Comparison of ENCODE assay signal across 8 cellular contexts in the genomic region with DNA sequence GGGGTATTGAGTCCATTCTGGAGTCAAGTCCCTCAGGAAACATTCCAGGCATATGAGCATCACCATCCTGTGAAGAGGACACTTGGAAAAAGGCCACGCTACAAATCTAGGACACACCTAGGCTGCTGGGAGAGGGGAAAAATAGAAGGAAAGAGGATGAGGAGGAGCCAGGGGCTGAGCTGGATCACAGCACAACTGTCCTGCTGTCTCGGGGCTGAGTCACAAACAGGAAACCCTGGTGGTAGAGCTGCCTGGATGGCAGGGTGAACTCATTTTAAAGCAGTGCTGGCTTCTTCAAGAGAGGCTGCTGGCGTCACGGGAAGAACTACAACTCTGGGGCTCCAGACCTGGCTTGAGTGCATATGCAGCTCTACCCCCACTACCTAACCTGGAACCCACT. TPM values are rescaled to one million over a fixed set of nuclear protein-coding genes. Genes with fewer than 3 reads are reported as not detected.
DNase-seq lines count a peak whose midpoint lies in the region; ATAC-seq and TF ChIP-seq lines count a peak whose summit lies in the region.

No MANE protein-coding gene starts in this region.

- H3K9me3 ChIP-seq in adipocyte (ENCODE audit: control insufficient read depth, low read length), result no peaks in the 10 kb centered on the region

- TF ChIP-seq POLR2A in GM18505 (IDR thresholded peaks at IDR 0.05; ENCODE audit: borderline replicate concordance, extremely low read depth, insufficient read depth, insufficient read length), result no peak

- intact Hi-C loops in cardiac septum (cut with DNase I), result no loop called here

- CTCF ChIA-PET in RWPE1 (lab: Yijun Ruan, JAX), result interaction anchor here (0.6 to 0.7 kb wide), 2 partner anchors 36 to 111 kb away, joined by 4 to 5 read pairs; no protein-coding TSS in a partner anchor

- DNase-seq in AG20443 (ENCODE audit: low spot score) (peak; percentile 81), RWPE1 (ENCODE audit: low spot score) (peak; percentile 79), adipocyte (ENCODE audit: low read depth) (peak; percentile 53), cardiac septum (ENCODE audit: low spot score) (no peak), NCI-H1694 treated with DMSO at 0.1 percent for 48 hours (lab: John Stamatoyannopoulos, UW) (no peak)
- peak in 6 of 10 donors; percentile 12 to 43 (median 32) for DNase-seq in naive thymus-derived CD8-positive, alpha-beta T cell

- H3K27me3 Mint-ChIP-seq in naive thymus-derived CD8-positive, alpha-beta T cell, result no peaks in the 10 kb centered on the region

- ATAC-seq in naive thymus-derived CD8-positive, alpha-beta T cell, result peak; percentile 76 to 80
- ATAC-seq in GM21786 (IDR thresholded peaks at IDR 0.05; ENCODE audit: unreplicated experiment) (no peak), GM18505 (IDR thresholded peaks at IDR 0.05; ENCODE audit: unreplicated experiment) (no peak)

- TF ChIP-seq CTCF in RWPE1 (conservative IDR thresholded peaks at IDR 0.05; ENCODE audit: low read depth), result no peak

- H3K27ac Mint-ChIP-seq in naive thymus-derived CD8-positive, alpha-beta T cell, result peak overlapping the region; percentile 74 to 96 (median 88)

- H3K27me3 ChIP-seq in adipocyte (replicated peaks; ENCODE audit: control insufficient read depth, insufficient read depth, low read length), result no peaks in the 10 kb centered on the region

- no peaks in the 10 kb centered on the region for H3K9me3 Mint-ChIP-seq in naive thymus-derived CD8-positive, alpha-beta T cell

- peak overlapping the region; percentile 12 for H3K9ac ChIP-seq in adipocyte (ENCODE audit: low read length)

- H3K27ac ChIP-seq in RWPE1, result peak overlapping the region; percentile 91

- peaks cover 53% of the 10 kb centered on the region for H3K4me1 ChIP-seq in adipocyte (ENCODE audit: control insufficient read depth, insufficient read depth, low read length)

- peak overlapping the region in 6 of 10 donors; percentile 1 to 53 (median 28) for H3K4me3 Mint-ChIP-seq in naive thymus-derived CD8-positive, alpha-beta T cell

- no peak overlapping the region for H3K4me3 ChIP-seq in adipocyte (ENCODE audit: low read length)

- peaks cover 0 to 77% (median 4%) of the 10 kb centered on the region in 3 donors for H3K36me3 Mint-ChIP-seq in naive thymus-derived CD8-positive, alpha-beta T cell

- peaks cover 24 to 52% (median 48%) of the 10 kb centered on the region in 4 donors for H3K4me1 Mint-ChIP-seq in naive thymus-derived CD8-positive, alpha-beta T cell

- POLR2A ChIA-PET in RWPE1 (lab: Yijun Ruan, JAX; ENCODE audit: low non-redundant PET), result no interaction called here
- POLR2A ChIA-PET in naive thymus-derived CD8-positive, alpha-beta T cell (lab: Charles Lee), result interaction anchor here (0.7 to 0.8 kb wide), 2 partner anchors 35 to 71 kb away, joined by 3 read pairs; no protein-coding TSS in a partner anchor

- H3K36me3 ChIP-seq in adipocyte (ENCODE audit: control insufficient read depth, insufficient read depth, low read length, severe bottlenecking), result peaks cover 8% of the 10 kb centered on the region

RNA-seq across cellular contexts. Expression of a gene that starts 37.3 kb away (rescaled TPM):
- 1 to 10 TPM; 1.3 to 1.7 TPM for total RNA-seq in naive thymus-derived CD8-positive, alpha-beta T cell
- polyA plus RNA-seq in naive thymus-derived CD8-positive, alpha-beta T cell, result under 1 TPM in 1 of 3 donors, not detected in 2; 0.08 TPM
- 32.2 TPM for total RNA-seq in cardiac septum

Comparison
In these comparisons a context has a peak if more than half of its experiments do, and no peak if none do; other contexts are left out.
1. DNase-seq: peak in AG20443 (single experiment), RWPE1 (single experiment), adipocyte (single experiment) and naive thymus-derived CD8-positive, alpha-beta T cell (6 of 10); none in cardiac septum (single experiment) and NCI-H1694 treated with DMSO at 0.1 percent for 48 hours (single experiment).
2. ATAC-seq: peak in naive thymus-derived CD8-positive, alpha-beta T cell (2 of 2); none in GM21786 (single experiment) and GM18505 (single experiment).
3. RNA of a gene that starts 37.3 kb away (total RNA-seq): 32.2 TPM in cardiac septum (single experiment); 1.3 to 1.7 TPM in naive thymus-derived CD8-positive, alpha-beta T cell; every median in the first group is over 10 times any median in the second.